Comparison of ENCODE assay signal across 27 cellular contexts in genomic region chr10:57699944-57700343, GRCh38.
A peak's percentile ranks its signal among the peaks of the same experiment; 100 is the strongest.
DNase-seq lines count a peak whose midpoint lies in the region; ATAC-seq and TF ChIP-seq lines count a peak whose summit lies in the region.
"Had no signal": no experiment of that assay in that cellular context is flagged by ENCODE, and none has a peak within 500 bp of the region (broad histone marks: within the 10 kb centered on the region; RNA-seq: fewer than 3 reads in every experiment).

No MANE protein-coding gene starts in this region.

- H3K9me3 ChIP-seq in adipocyte (ENCODE audit: control insufficient read depth, low read length): no peaks in the 10 kb centered on the region
- no peaks in the 10 kb centered on the region for H3K9me3 ChIP-seq in T-helper 17 cell (ENCODE audit: control insufficient read depth, low read length, poor library complexity, severe bottlenecking)
- H3K9me3 ChIP-seq: esophagus muscularis mucosa, left ventricle myocardium inferior, mucosa of descending colon, thoracic aorta had no signal

- H3K4me3 ChIP-seq in ACC112 (ENCODE audit: low read depth, low read length) (no peak overlapping the region), adipocyte (ENCODE audit: low read length) (no peak overlapping the region)
- H3K4me3 ChIP-seq: esophagus muscularis mucosa, left ventricle myocardium inferior, mucosa of descending colon, thoracic aorta had no signal

- H3K27me3 Mint-ChIP-seq in T-helper 17 cell: no peaks in the 10 kb centered on the region
- H3K27me3 Mint-ChIP-seq: CD4-positive, CD25-positive, alpha-beta regulatory T cell; effector memory CD8-positive, alpha-beta T cell; progenitor cell of endocrine pancreas; stimulated activated naive B cell treated with anti-CD40 and anti-IgM and Interleukin-4, amounts not matched to agents 10 μg/mL and 1 μg/mL and 100 μg/mL, for 72 hours had no signal

- DNase-seq in EH (ENCODE audit: low read depth) (peak; percentile 17), adipocyte (ENCODE audit: low read depth) (peak; percentile 45), kidney glomerular epithelial cell (lab: John Stamatoyannopoulos, UW) (peak; percentile 10), HEK293T (ENCODE audit: extremely low spot score) (no peak), T-helper 17 cell (no peak), NCI-H774 (lab: John Stamatoyannopoulos, UW) (no peak)
- DNase-seq: activated naive CD4-positive, alpha-beta T cell treated with Interleukin-2 at 50 U/mL for 16 hours; activated T-cell treated with anti-CD3 and anti-CD28 coated beads, Interleukin-2, amount 50 U/mL, for 4 hours; aorta; CD4-positive, CD25-positive, alpha-beta regulatory T cell; DMS79; effector memory CD8-positive, alpha-beta T cell; glutamatergic neuron; left ventricle myocardium inferior; NCI-H1436; RPMI8226; stimulated activated CD4-positive, alpha-beta T cell treated with anti-CD3 and anti-CD28 coated beads, Interleukin-2, amount 100 ng/mL, for 24 hours; stimulated activated naive B cell treated with anti-CD40 and anti-IgM and Interleukin-4, amounts not matched to agents 10 μg/mL and 1 μg/mL and 100 μg/mL, for 72 hours; T1000 had no signal

- H3K27ac ChIP-seq in ACC112 (ENCODE audit: low read depth, low read length): no peak overlapping the region
- H3K27ac ChIP-seq: esophagus muscularis mucosa, left ventricle myocardium inferior, thoracic aorta had no signal

- no peaks in the 10 kb centered on the region for H3K27me3 ChIP-seq in ACC112 (ENCODE audit: insufficient read depth, low read length)
- no peaks in the 10 kb centered on the region for H3K27me3 ChIP-seq in adipocyte (replicated peaks; ENCODE audit: control insufficient read depth, insufficient read depth, low read length)
- H3K27me3 ChIP-seq: esophagus muscularis mucosa had no signal

- H3K36me3 ChIP-seq in ACC112 (ENCODE audit: insufficient read depth, low read length): no peaks in the 10 kb centered on the region
- no peaks in the 10 kb centered on the region for H3K36me3 ChIP-seq in adipocyte (ENCODE audit: control insufficient read depth, insufficient read depth, low read length, severe bottlenecking)
- H3K36me3 ChIP-seq: esophagus muscularis mucosa, left ventricle myocardium inferior, thoracic aorta had no signal

- H3K4me1 ChIP-seq in ACC112 (ENCODE audit: control insufficient read depth, insufficient read depth, low read length, unreplicated experiment) (peaks cover 42% of the 10 kb centered on the region), adipocyte (ENCODE audit: control insufficient read depth, insufficient read depth, low read length) (peaks cover 38% of the 10 kb centered on the region)
- H3K4me1 ChIP-seq: esophagus muscularis mucosa had no signal

- no peak overlapping the region for H3K9ac ChIP-seq in adipocyte (ENCODE audit: low read length)

- no peak overlapping the region for H3K27ac Mint-ChIP-seq in T-helper 17 cell
- H3K27ac Mint-ChIP-seq: CD4-positive, CD25-positive, alpha-beta regulatory T cell; effector memory CD8-positive, alpha-beta T cell; progenitor cell of endocrine pancreas; stimulated activated naive B cell treated with anti-CD40 and anti-IgM and Interleukin-4, amounts not matched to agents 10 μg/mL and 1 μg/mL and 100 μg/mL, for 72 hours had no signal

- POLR2A ChIA-PET in HEK293T (lab: Yijun Ruan, JAX): no interaction called here

- CTCF ChIA-PET in HEK293T (lab: Yijun Ruan, JAX): no interaction called here

- peak overlapping the region; percentile 3 for H2AFZ ChIP-seq in ACC112 (ENCODE audit: low read length, unreplicated experiment)

- ATAC-seq in T-helper 17 cell: no peak
- ATAC-seq: activated CD4-positive, CD25-positive, alpha-beta regulatory T cell treated with anti-CD3 and anti-CD28 coated beads, Interleukin-2, amount 50 U/mL, for 24 hours; activated T-cell treated with anti-CD3 and anti-CD28 coated beads, Interleukin-2, amount 50 U/mL, for 4 hours; effector memory CD8-positive, alpha-beta T cell; HCT116; mucosa of descending colon; stimulated activated naive B cell treated with anti-CD40 and anti-IgM and Interleukin-4, amounts not matched to agents 10 μg/mL and 1 μg/mL and 100 μg/mL, for 72 hours had no signal

- no peaks in the 10 kb centered on the region for H3K4me1 Mint-ChIP-seq in T-helper 17 cell
- H3K4me1 Mint-ChIP-seq: CD4-positive, CD25-positive, alpha-beta regulatory T cell; neural crest cell; stimulated activated naive B cell treated with anti-CD40 and anti-IgM and Interleukin-4, amounts not matched to agents 10 μg/mL and 1 μg/mL and 100 μg/mL, for 72 hours had no signal

- H3K36me3 Mint-ChIP-seq in T-helper 17 cell (ENCODE audit: low read depth): no peaks in the 10 kb centered on the region
- H3K36me3 Mint-ChIP-seq: CD4-positive, CD25-positive, alpha-beta regulatory T cell; stimulated activated naive B cell treated with anti-CD40 and anti-IgM and Interleukin-4, amounts not matched to agents 10 μg/mL and 1 μg/mL and 100 μg/mL, for 72 hours had no signal

- no peaks in the 10 kb centered on the region for H3K79me2 ChIP-seq in ACC112 (ENCODE audit: control insufficient read depth, insufficient read depth, low read length, unreplicated experiment)

- no peak overlapping the region for H3K4me3 Mint-ChIP-seq in T-helper 17 cell
- H3K4me3 Mint-ChIP-seq: activated T-cell treated with anti-CD3 and anti-CD28 coated beads, Interleukin-2, amount 50 U/mL, for 4 hours; CD4-positive, CD25-positive, alpha-beta regulatory T cell; effector memory CD8-positive, alpha-beta T cell; neural crest cell; stimulated activated naive B cell treated with anti-CD40 and anti-IgM and Interleukin-4, amounts not matched to agents 10 μg/mL and 1 μg/mL and 100 μg/mL, for 72 hours had no signal

TF ChIP-seq in HEK293T, 16 proteins besides CTCF, POLR2A, EP300 and RAD21:
- no peak for TF ChIP-seq SUZ12 (IDR thresholded peaks at IDR 0.05)
- no peak for TF ChIP-seq LEF1 (IDR thresholded peaks at IDR 0.05; ENCODE audit: borderline replicate concordance)
- TF ChIP-seq PKNOX1 (IDR thresholded peaks at IDR 0.05): no peak
- TF ChIP-seq ELF4 (IDR thresholded peaks at IDR 0.05): no peak
- no peak for TF ChIP-seq ARNT (IDR thresholded peaks at IDR 0.05)
- TF ChIP-seq FOXM1 (IDR thresholded peaks at IDR 0.05; ENCODE audit: borderline replicate concordance): no peak
- TF ChIP-seq ZNF384 (IDR thresholded peaks at IDR 0.05): no peak
- no peak for TF ChIP-seq L3MBTL2 (conservative IDR thresholded peaks at IDR 0.05)
- TF ChIP-seq SP1 (IDR thresholded peaks at IDR 0.05): no peak
- no peak for TF ChIP-seq CTBP1 (IDR thresholded peaks at IDR 0.05; ENCODE audit: borderline replicate concordance)
- TF ChIP-seq NFRKB (IDR thresholded peaks at IDR 0.05): no peak

Comparison
In these comparisons a context has a peak if more than half of its experiments do, and no peak if none do; other contexts are left out.
1. DNase-seq: peak in EH (single experiment), adipocyte (single experiment) and kidney glomerular epithelial cell (single experiment); none in HEK293T (single experiment), T-helper 17 cell (0 of 3) and NCI-H774 (single experiment).